In genomic region chr7:81141257-81142205, GRCh38 we compare ENCODE assay signal across 7 cellular contexts.
DNase-seq lines count a peak whose midpoint lies in the region; ATAC-seq and TF ChIP-seq lines count a peak whose summit lies in the region.
"Not testable (repeated sequence)": the region's sequence is repeated elsewhere in the genome, so short reads cannot be mapped to it uniquely, and the experiment has no call there.

No MANE protein-coding gene starts in this region.

- H3K4me1 ChIP-seq in OCI-LY3 (ENCODE audit: low read length) (peaks cover 20% of the 10 kb centered on the region), neutrophil (ENCODE audit: control insufficient read depth in 1 of 2, insufficient read depth in 1 of 2, low read depth in 1 of 2, low read length in 1 of 2) (peaks cover 33 to 36% of the 10 kb centered on the region in 2 experiments)
- H3K4me1 ChIP-seq in gastroesophageal sphincter, upper lobe of right lung: not testable (repeated sequence)

- 81 to 92% methylated on average over 2 to 4 of the region's 45 CpGs for WGBS in gastroesophageal sphincter (ENCODE audit: low coverage in 1 of 2), 2 donors

- H3K27me3 ChIP-seq in HL-60 (ENCODE audit: insufficient read depth, poor library complexity, severe bottlenecking); OCI-LY3 (ENCODE audit: low read depth, low read length); gastroesophageal sphincter; neutrophil; upper lobe of right lung: not testable (repeated sequence)

- H3K9ac ChIP-seq in OCI-LY3 (ENCODE audit: low read length) = not testable (repeated sequence)

- not testable (repeated sequence) for H3K36me3 ChIP-seq in OCI-LY3 (replicated peaks; ENCODE audit: low read depth, low read length); gastroesophageal sphincter; neutrophil; upper lobe of right lung

- TF ChIP-seq CTCF in HL-60 (IDR thresholded peaks at IDR 0.05; ENCODE audit: insufficient read depth, low read length); OCI-LY3 (IDR thresholded peaks at IDR 0.05; ENCODE audit: low read depth, low read length); gastroesophageal sphincter (IDR thresholded peaks at IDR 0.05); neutrophil (IDR thresholded peaks at IDR 0.05); upper lobe of right lung (IDR thresholded peaks at IDR 0.05): not testable (repeated sequence)

- not testable (repeated sequence) for TF ChIP-seq POLR2A in gastroesophageal sphincter (IDR thresholded peaks at IDR 0.05)

- not testable (repeated sequence) for H3K4me3 ChIP-seq in HL-60 (replicated peaks; ENCODE audit: insufficient read depth, low read length); OCI-LY3 (ENCODE audit: low read length); gastroesophageal sphincter; upper lobe of right lung
- H3K4me3 ChIP-seq in neutrophil (ENCODE audit: low read depth in 1 of 2, low read length in 1 of 2) = peak overlapping the region; percentile 39

- TF ChIP-seq EP300 in gastroesophageal sphincter (IDR thresholded peaks at IDR 0.05) = not testable (repeated sequence)

- H3K27ac ChIP-seq in HL-60 (replicated peaks) (peak overlapping the region; percentile 88), neutrophil (peak overlapping the region; percentile 94), upper lobe of right lung (peak overlapping the region; percentile 14)
- H3K27ac ChIP-seq in OCI-LY3 (ENCODE audit: low read length); gastroesophageal sphincter: not testable (repeated sequence)

- ATAC-seq in gastroesophageal sphincter = peak; percentile 46
- peak; percentile 70 for ATAC-seq in left ventricle myocardium superior
- peak; percentile 74 for ATAC-seq in upper lobe of right lung

- not testable (repeated sequence) for H3K79me2 ChIP-seq in OCI-LY3 (ENCODE audit: low read length)

- peak overlapping the region; percentile 38 for H3K4me2 ChIP-seq in OCI-LY3 (ENCODE audit: low read length)

- intact Hi-C loops in left ventricle myocardium superior (cut with micrococcal nuclease); upper lobe of right lung (cut with DNase I): not testable (repeated sequence)

- H4K20me1 ChIP-seq in OCI-LY3 (ENCODE audit: insufficient read depth, low read length) = not testable (repeated sequence)

- DNase-seq in HL-60 (ENCODE audit: low read depth in 1 of 2, low spot score in 1 of 2); upper lobe of right lung: not testable (repeated sequence)
- peak; percentile 22 for DNase-seq in left ventricle myocardium superior
- peak; percentile 33 for DNase-seq in medulla oblongata (ENCODE audit: extremely low spot score)

- not testable (repeated sequence) for H2AFZ ChIP-seq in OCI-LY3 (ENCODE audit: low read depth, low read length)

- H3K9me3 ChIP-seq in OCI-LY3 (ENCODE audit: insufficient read depth, low read length); gastroesophageal sphincter; neutrophil; upper lobe of right lung: not testable (repeated sequence)
